ENCODE assay signal across 8 cellular contexts in the genomic region with DNA sequence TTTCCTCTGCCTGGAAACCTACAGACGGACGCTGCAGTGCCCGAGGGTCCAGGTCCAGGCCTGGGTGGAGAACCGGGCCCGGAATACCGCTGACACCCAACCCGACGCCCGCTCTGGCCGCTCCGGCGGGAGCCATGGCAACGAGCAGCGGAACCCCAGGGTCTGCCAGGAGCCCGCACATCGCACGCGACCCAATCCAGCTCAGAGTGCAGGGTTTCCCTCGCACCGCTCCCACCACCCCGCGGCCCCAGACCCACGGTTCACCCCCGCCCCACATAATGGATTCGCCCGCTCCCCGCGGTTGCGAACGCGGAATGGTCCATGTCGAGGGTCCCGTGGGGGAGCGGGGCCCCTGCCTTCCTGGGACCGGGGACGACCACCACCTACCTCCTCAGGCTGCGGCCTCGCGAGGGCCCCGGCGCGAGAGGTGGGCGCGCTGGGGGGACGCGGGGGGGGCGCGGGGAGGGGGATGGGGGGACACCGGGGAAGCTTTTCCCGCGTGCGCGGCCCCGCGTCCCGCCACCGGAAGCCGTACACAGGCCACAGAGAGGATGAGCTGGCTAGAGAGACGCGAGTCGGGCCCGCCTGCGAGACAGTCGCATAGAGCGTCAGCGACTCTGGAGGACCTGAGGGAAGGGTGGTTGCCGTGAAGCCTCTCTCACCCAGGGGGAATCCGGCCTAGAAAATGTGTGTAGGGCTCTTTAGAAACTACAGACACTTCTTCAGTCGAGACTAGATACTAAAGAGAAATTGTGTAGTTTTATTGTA. TPM values are rescaled to one million over a fixed set of nuclear protein-coding genes. Genes with fewer than 3 reads are reported as not detected.
DNase-seq lines count a peak whose midpoint lies in the region; ATAC-seq and TF ChIP-seq lines count a peak whose summit lies in the region.

A gene with protein sequence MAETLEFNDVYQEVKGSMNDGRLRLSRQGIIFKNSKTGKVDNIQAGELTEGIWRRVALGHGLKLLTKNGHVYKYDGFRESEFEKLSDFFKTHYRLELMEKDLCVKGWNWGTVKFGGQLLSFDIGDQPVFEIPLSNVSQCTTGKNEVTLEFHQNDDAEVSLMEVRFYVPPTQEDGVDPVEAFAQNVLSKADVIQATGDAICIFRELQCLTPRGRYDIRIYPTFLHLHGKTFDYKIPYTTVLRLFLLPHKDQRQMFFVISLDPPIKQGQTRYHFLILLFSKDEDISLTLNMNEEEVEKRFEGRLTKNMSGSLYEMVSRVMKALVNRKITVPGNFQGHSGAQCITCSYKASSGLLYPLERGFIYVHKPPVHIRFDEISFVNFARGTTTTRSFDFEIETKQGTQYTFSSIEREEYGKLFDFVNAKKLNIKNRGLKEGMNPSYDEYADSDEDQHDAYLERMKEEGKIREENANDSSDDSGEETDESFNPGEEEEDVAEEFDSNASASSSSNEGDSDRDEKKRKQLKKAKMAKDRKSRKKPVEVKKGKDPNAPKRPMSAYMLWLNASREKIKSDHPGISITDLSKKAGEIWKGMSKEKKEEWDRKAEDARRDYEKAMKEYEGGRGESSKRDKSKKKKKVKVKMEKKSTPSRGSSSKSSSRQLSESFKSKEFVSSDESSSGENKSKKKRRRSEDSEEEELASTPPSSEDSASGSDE (minus strand): TSS at position 550 of the 768 bp plus-strand sequence. CDS start 771 bp downstream, outside the sequence.

- intact Hi-C loops in dendritic cell treated with granulocyte-macrophage colony-stimulating factor and Interleukin-4, amounts not matched to agents 40 ng/mL and 50 ng/mL, for 4 days (cut with micrococcal nuclease): loop anchor here (5.0 kb wide), 1 partner anchor 197 kb away; a partner anchor contains a TSS
- intact Hi-C loops in left lung (cut with DNase I): no loop called here

- H3K27me3 ChIP-seq in BJ (ENCODE audit: control insufficient read depth, insufficient read depth, low read length) (no peaks in the 10 kb centered on the region; the same call in 1 of the 2 replicates), left lung (no peaks in the 10 kb centered on the region)

- peaks cover 8% of the 10 kb centered on the region for H3K27me3 Mint-ChIP-seq in dendritic cell treated with granulocyte-macrophage colony-stimulating factor and Interleukin-4, amounts not matched to agents 40 ng/mL and 50 ng/mL, for 4 days

- CTCF ChIA-PET in BJ (lab: Yijun Ruan, JAX): interaction anchor here (1.3 to 2.3 kb wide), 2 partner anchors 9 to 10 kb away, joined by 4 to 7 read pairs; no protein-coding TSS in a partner anchor

- ATAC-seq in HG03432 (IDR thresholded peaks at IDR 0.05; ENCODE audit: unreplicated experiment) (peak; percentile 99), left lung (peak; percentile 99)

- peak within 1 kb of the TSS; percentile 94 for H3K27ac Mint-ChIP-seq in dendritic cell treated with granulocyte-macrophage colony-stimulating factor and Interleukin-4, amounts not matched to agents 40 ng/mL and 50 ng/mL, for 4 days

- H3K36me3 ChIP-seq in BJ (ENCODE audit: control insufficient read depth, insufficient read depth, low read length) (peaks cover 20% of the 10 kb centered on the region), left lung (peaks cover 0 to 34% of the 10 kb centered on the region in 2 donors)

- H3K4me1 Mint-ChIP-seq in dendritic cell treated with granulocyte-macrophage colony-stimulating factor and Interleukin-4, amounts not matched to agents 40 ng/mL and 50 ng/mL, for 4 days (ENCODE audit: low read depth): peaks cover 31% of the 10 kb centered on the region

- DNase-seq in BJ (ENCODE audit: low read depth) (no peak), GM19238 (ENCODE audit: insufficient read length, low spot score) (peak; percentile 96), NCI-H510A treated with DMSO at 0.1 percent for 48 hours (lab: John Stamatoyannopoulos, UW) (peak; percentile 87), left lung (peak; percentile 91 to 97)
- peak; percentile 83 for DNase-seq in activated CD4-positive, alpha-beta T cell treated with anti-CD3 and anti-CD28 coated beads, Interleukin-2, amount 50 U/mL, for 1 hour
- DNase-seq in stimulated activated CD4-positive, alpha-beta T cell treated with anti-CD3 and anti-CD28 coated beads, Interleukin-2, amount 100 ng/mL, for 48 hours: peak; percentile 77 to 80

- POLR2A ChIA-PET in BJ (lab: Charles Lee): interaction anchor here (0.5 to 0.6 kb wide), 2 partner anchors 56 to 314 kb away, joined by 3 read pairs; no protein-coding TSS in a partner anchor

- no peaks in the 10 kb centered on the region for H3K9me3 Mint-ChIP-seq in dendritic cell treated with granulocyte-macrophage colony-stimulating factor and Interleukin-4, amounts not matched to agents 40 ng/mL and 50 ng/mL, for 4 days

- peaks cover 40% of the 10 kb centered on the region for H3K36me3 Mint-ChIP-seq in dendritic cell treated with granulocyte-macrophage colony-stimulating factor and Interleukin-4, amounts not matched to agents 40 ng/mL and 50 ng/mL, for 4 days (ENCODE audit: low read depth)

- no peaks in the 10 kb centered on the region for H3K9me3 ChIP-seq in left lung

- peak within 1 kb of the TSS; percentile 87 for H3K4me3 Mint-ChIP-seq in dendritic cell treated with granulocyte-macrophage colony-stimulating factor and Interleukin-4, amounts not matched to agents 40 ng/mL and 50 ng/mL, for 4 days

- peak within 1 kb of the TSS; percentile 76 to 84 for H3K27ac ChIP-seq in left lung

- H3K4me3 ChIP-seq in BJ (ENCODE audit: low read depth, low read length): peak within 1 kb of the TSS; percentile 89
- peak within 1 kb of the TSS; percentile 64 to 76 for H3K4me3 ChIP-seq in left lung

- TF ChIP-seq CTCF in BJ (IDR thresholded peaks at IDR 0.05; ENCODE audit: insufficient read depth, low read depth, low read length): no peak
- TF ChIP-seq CTCF in left lung (IDR thresholded peaks at IDR 0.05): no peak

- H3K4me1 ChIP-seq in left lung: peaks cover 9 to 25% of the 10 kb centered on the region in 2 donors

RNA-seq across cellular contexts. Expression of the gene that starts here (rescaled TPM):
- 100 and 102 TPM in 2 replicates for polyA plus RNA-seq in BJ (2011; rRNA removed)
- polyA minus RNA-seq in BJ (2011; rRNA and poly(A)+ RNA removed): 83.1 and 90.6 TPM in 2 replicates
- 10 to 100 TPM; 57.3 to 86.3 TPM for total RNA-seq in left lung
